20 cellular contexts compared by ENCODE assay signal in genomic region chr1:88877911-88878310, GRCh38. TPM values are rescaled to one million over a fixed set of nuclear protein-coding genes. Genes with fewer than 3 reads are reported as not detected.
DNase-seq lines count a peak whose midpoint lies in the region; ATAC-seq, FAIRE-seq and TF ChIP-seq lines count a peak whose summit lies in the region.
"Had no signal": no experiment of that assay in that cellular context is flagged by ENCODE, and none has a peak within 500 bp of the region (broad histone marks: within the 10 kb centered on the region; RNA-seq: fewer than 3 reads in every experiment).

No MANE protein-coding gene starts in this region.

- H3K4me3 ChIP-seq in PC-3 (ENCODE audit: low read length): no peak overlapping the region
- H3K4me3 ChIP-seq in pancreas: no peak overlapping the region
- no peak overlapping the region for H3K4me3 ChIP-seq in mucosa of descending colon
- H3K4me3 ChIP-seq: BLaER1 treated with 17β-estradiol and CSF1 and Interleukin-3, amounts not matched to agents 10 nM and 100 nM; MG63; prostate gland; suprapubic skin had no signal

- CTCF ChIA-PET in PC-3 (lab: Charles Lee): interaction anchor here (0.7 to 1.5 kb wide), 3 partner anchors 222 to 576 kb away, joined by 3 to 4 read pairs (median 3); no protein-coding TSS in a partner anchor

- peaks cover 8% of the 10 kb centered on the region; the same call in 1 of the 2 replicates for H3K4me1 ChIP-seq in PC-3 (ENCODE audit: insufficient read depth, low read length)
- H3K4me1 ChIP-seq in pancreas: peaks cover 11 to 32% (median 16%) of the 10 kb centered on the region in 3 donors
- H3K4me1 ChIP-seq in mucosa of descending colon (ENCODE audit: low read depth): no peaks in the 10 kb centered on the region

- intact Hi-C loops in PC-3 (cut with micrococcal nuclease): loop anchor here (1.0 to 5.0 kb wide), 3 partner anchors 142 to 326 kb away; no protein-coding TSS in a partner anchor
- intact Hi-C loops in pancreas (cut with DNase I): loop anchor here in 1 of 3 donors (5.0 kb wide), 1 partner anchor 221 kb away; no protein-coding TSS in a partner anchor
- intact Hi-C loops in mucosa of descending colon (cut with DNase I, micrococcal nuclease): no loop called here

- H4K20me1 ChIP-seq in PC-3 (ENCODE audit: low read length): 0 out of 2 replicates have a peak, but pooled peaks cover 8% of the 10 kb centered on the region

- no peak overlapping the region for H3K9ac ChIP-seq in PC-3 (ENCODE audit: low read length)

- DNase-seq in DMS53 (lab: John Stamatoyannopoulos, UW) (peak; percentile 26), DMS53 treated with DMSO at 0.1 percent for 48 hours (lab: John Stamatoyannopoulos, UW; ENCODE audit: unreplicated experiment) (no peak), PC-3 (no peak), epithelial cell of prostate (ENCODE audit: low read depth, low spot score) (no peak), pancreas (no peak), mucosa of descending colon (no peak), T-helper 2 cell (no peak), NCI-H446 (lab: John Stamatoyannopoulos, UW) (no peak)
- DNase-seq: 8988T; activated CD4-positive, alpha-beta T cell treated with anti-CD3 and anti-CD28 coated beads, Interleukin-2, amount 50 U/mL, for 48 hours; activated naive CD8-positive, alpha-beta T cell treated with anti-CD3 and anti-CD28 coated beads for 36 hours; activated T-cell treated with anti-CD3 and anti-CD28 coated beads, Interleukin-2, amount 50 U/mL, for 48 hours; cortex of kidney; DMS 273 treated with DMSO at 0.1 percent for 48 hours; left ventricle myocardium superior; MG63; stimulated activated CD8-positive, alpha-beta memory T cell treated with anti-CD3 and anti-CD28 coated beads, Interleukin-4, amount 100 ng/mL, for 48 hours had no signal

- POLR2A ChIA-PET in PC-3 (lab: Charles Lee; ENCODE audit: unreplicated experiment): no interaction called here

- BruUV-seq in PC-3 (replicated peaks; lab: Mats Ljungman, UMichigan): no TSS peak

- H3F3A ChIP-seq in PC-3 (ENCODE audit: low read length, unreplicated experiment): no peaks in the 10 kb centered on the region

- no peaks in the 10 kb centered on the region for H3K27me3 ChIP-seq in PC-3 (ENCODE audit: low read length)
- no peaks in the 10 kb centered on the region for H3K27me3 ChIP-seq in pancreas
- H3K27me3 ChIP-seq: BLaER1 treated with 17β-estradiol and CSF1 and Interleukin-3, amounts not matched to agents 10 nM and 100 nM; MG63; suprapubic skin had no signal

- H2AFZ ChIP-seq in PC-3 (ENCODE audit: low read length): no peak overlapping the region

- H3K9me3 ChIP-seq in PC-3 (ENCODE audit: low read length): no peaks in the 10 kb centered on the region
- H3K9me3 ChIP-seq in pancreas: no peaks in the 10 kb centered on the region
- no peaks in the 10 kb centered on the region for H3K9me3 ChIP-seq in mucosa of descending colon
- H3K9me3 ChIP-seq: BLaER1 treated with 17β-estradiol and CSF1 and Interleukin-3, amounts not matched to agents 10 nM and 100 nM; MG63; prostate gland; suprapubic skin had no signal

- FAIRE-seq in pancreas (lab: Jason Lieb, UNC): no peak

- H3K36me3 ChIP-seq in PC-3 (ENCODE audit: low read depth, low read length) (peaks cover 14% of the 10 kb centered on the region; the same call in 1 of the 2 replicates), pancreas (no peaks in the 10 kb centered on the region), mucosa of descending colon (ENCODE audit: low read depth) (no peaks in the 10 kb centered on the region)
- H3K36me3 ChIP-seq: prostate gland had no signal

- ATAC-seq in PC-3 (peak; percentile 51), pancreas (peak in 3 of 4 donors; percentile 33 to 58 (median 42)), mucosa of descending colon (no peak)

- H3K79me2 ChIP-seq in PC-3 (ENCODE audit: low read length): peaks cover 42% of the 10 kb centered on the region

- H3K27ac ChIP-seq in PC-3 (ENCODE audit: low read length) (no peak overlapping the region), epithelial cell of prostate (peak overlapping the region; percentile 12), pancreas (peak overlapping the region in 1 of 4 donors; percentile 17)
- H3K27ac ChIP-seq: suprapubic skin had no signal

- no peaks in the 10 kb centered on the region for H3K9me2 ChIP-seq in PC-3 (replicated peaks; ENCODE audit: low read length)

- 49 to 55% methylated on average over 9 of the region's 9 CpGs for WGBS in pancreas, 2 donors

- TF ChIP-seq CTCF in PC-3 (conservative IDR thresholded peaks at IDR 0.05; ENCODE audit: low read depth, low read length) (no peak), pancreas (IDR thresholded peaks at IDR 0.05) (no peak), mucosa of descending colon (IDR thresholded peaks at IDR 0.05) (no peak)

- no peak overlapping the region for H3K4me2 ChIP-seq in PC-3 (ENCODE audit: low read length)
- H3K4me2 ChIP-seq: BLaER1 treated with 17β-estradiol and CSF1 and Interleukin-3, amounts not matched to agents 10 nM and 100 nM had no signal

RNA-seq across cellular contexts. Expression of gene GTF2B, which starts 13.5 kb away (rescaled TPM):
- total RNA-seq in PC-3 (2014; rRNA removed) (29.3 and 32.1 TPM in 2 replicates), pancreas (10 to 100 TPM in 3 of 6 donors, 1 to 10 TPM in 3; 6.3 to 15.5 (median 10.4) TPM), mucosa of descending colon (10 to 100 TPM; 25.0 to 27.8 (median 27.3) TPM)
- 10 to 100 TPM; 11.1 to 18.6 TPM for polyA plus RNA-seq in pancreas
